Comparison of ENCODE assay signal across 20 cellular contexts in the genomic region with DNA sequence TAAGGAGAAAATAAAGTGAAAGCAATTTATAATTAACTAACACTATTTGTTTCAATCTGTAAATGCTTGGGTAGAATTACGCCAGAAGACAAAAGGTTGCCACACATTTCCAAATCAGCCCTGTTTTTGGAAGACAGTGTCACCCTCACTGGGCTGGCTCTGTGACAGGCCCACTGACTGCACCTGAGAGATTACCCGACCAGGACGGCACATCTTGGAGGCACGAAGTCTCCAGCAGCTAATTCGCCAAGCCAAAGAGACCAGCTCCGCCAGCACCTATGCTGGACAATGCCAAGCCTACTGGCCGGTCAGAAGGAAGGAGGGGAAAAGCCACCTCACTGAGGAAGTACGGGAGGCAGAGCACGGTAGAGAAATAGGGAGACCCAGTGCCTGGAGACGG.
"Had no signal": no experiment of that assay in that cellular context is flagged by ENCODE, and none has a peak within 500 bp of the region (broad histone marks: within the 10 kb centered on the region; RNA-seq: fewer than 3 reads in every experiment).

No MANE protein-coding gene starts in this region.

- ATAC-seq: gastrocnemius medialis, heart right ventricle, psoas muscle had no signal

- H3K27me3 ChIP-seq: esophagus muscularis mucosa, gastrocnemius medialis, heart right ventricle, neutrophil had no signal

- H3K4me1 ChIP-seq: gastrocnemius medialis, psoas muscle had no signal

- H3K27ac ChIP-seq: dorsolateral prefrontal cortex, epithelial cell of prostate, esophagus muscularis mucosa, gastrocnemius medialis, heart right ventricle, left ventricle myocardium inferior, neutrophil, psoas muscle had no signal

- H3K9me3 ChIP-seq: esophagus muscularis mucosa, gastrocnemius medialis, heart right ventricle, left ventricle myocardium inferior, neutrophil, psoas muscle had no signal

- DNase-seq: cortex of kidney; dorsolateral prefrontal cortex; effector memory CD4-positive, alpha-beta T cell; gastrocnemius medialis; heart right ventricle; hypothalamus; left ventricle myocardium inferior; mesendoderm; naive B cell; psoas muscle; retina; small intestine; stimulated activated CD4-positive, alpha-beta T cell treated with anti-CD3 and anti-CD28 coated beads, Interleukin-12 subunit alpha, Interleukin-12 subunit beta, amount 100 ng/mL, for 4 hours; stimulated activated naive CD4-positive, alpha-beta T cell treated with Interleukin-2 at 50 U/mL for 16 hours; substantia nigra; trophoblast cell had no signal

- H3K36me3 ChIP-seq: esophagus muscularis mucosa, gastrocnemius medialis, heart right ventricle, left ventricle myocardium inferior, neutrophil had no signal

- H3K4me3 ChIP-seq: dorsolateral prefrontal cortex, esophagus muscularis mucosa, gastrocnemius medialis, heart right ventricle, left ventricle myocardium inferior, lung, psoas muscle had no signal
